28 cellular contexts compared by ENCODE assay signal in genomic region chr10:133295426-133296320, GRCh38. TPM values are rescaled to one million over a fixed set of nuclear protein-coding genes. Genes with fewer than 3 reads are reported as not detected.
"Had no signal": no experiment of that assay in that cellular context is flagged by ENCODE, and none has a peak within 500 bp of the region (broad histone marks: within the 10 kb centered on the region; RNA-seq: fewer than 3 reads in every experiment).

No MANE protein-coding gene starts in this region.

- H3K4me3 ChIP-seq: adrenal gland, breast epithelium, MG63, SJCRH30 had no signal

- H3K27ac Mint-ChIP-seq: activated CD4-positive, alpha-beta memory T cell treated with anti-CD3 and anti-CD28 coated beads for 36 hours; activated CD4-positive, alpha-beta T cell treated with anti-CD3 and anti-CD28 coated beads, Interleukin-2, amount 10 ng/mL, durations not matched to agents 7 days and 5 days; activated naive CD4-positive, alpha-beta T cell treated with anti-CD3 and anti-CD28 coated beads, Interleukin-2, amount 10 ng/mL, durations not matched to agents 7 days and 5 days; activated naive CD8-positive, alpha-beta T cell treated with anti-CD3 and anti-CD28 coated beads, Interleukin-2, amount 10 ng/mL, durations not matched to agents 7 days and 5 days had no signal

- DNase-seq: activated CD4-positive, alpha-beta memory T cell treated with anti-CD3 and anti-CD28 coated beads for 36 hours; activated CD4-positive, alpha-beta T cell treated with anti-CD3 and anti-CD28 coated beads, Interleukin-2, amount 10 ng/mL, durations not matched to agents 7 days and 5 days; activated CD4-positive, CD25-positive, alpha-beta regulatory T cell; activated CD8-positive, alpha-beta memory T cell treated with anti-CD3 and anti-CD28 coated beads for 24 hours; activated gamma-delta T cell; activated naive CD4-positive, alpha-beta T cell treated with anti-CD3 and anti-CD28 coated beads, Interleukin-2, amount 10 ng/mL, durations not matched to agents 7 days and 5 days; activated naive CD8-positive, alpha-beta T cell treated with anti-CD3 and anti-CD28 coated beads, Interleukin-2, amount 10 ng/mL, durations not matched to agents 7 days and 5 days; activated T-cell treated with anti-CD3 and anti-CD28 coated beads, Interleukin-2, amount 50 U/mL, for 4 hours; adrenal gland; anterior cingulate cortex; MG63; MV-4-11; NCI-H1092 treated with DMSO at 0.1 percent for 48 hours; NCI-H1436; NCI-H1694 treated with DMSO at 0.1 percent for 48 hours; NCI-H2029 treated with DMSO at 0.1 percent for 48 hours; NCI-H345; NCI-H510A; NCI-H526 treated with DMSO at 0.1 percent for 48 hours; NCI-H82; RPMI8226; SJCRH30; SK-N-SH; T-helper 1 cell had no signal

- H3K27me3 ChIP-seq: adrenal gland, breast epithelium, MG63, SJCRH30 had no signal

- H3K27me3 Mint-ChIP-seq: activated CD4-positive, alpha-beta memory T cell treated with anti-CD3 and anti-CD28 coated beads for 36 hours; activated CD4-positive, alpha-beta T cell treated with anti-CD3 and anti-CD28 coated beads, Interleukin-2, amount 10 ng/mL, durations not matched to agents 7 days and 5 days; activated naive CD4-positive, alpha-beta T cell treated with anti-CD3 and anti-CD28 coated beads, Interleukin-2, amount 10 ng/mL, durations not matched to agents 7 days and 5 days; activated naive CD8-positive, alpha-beta T cell treated with anti-CD3 and anti-CD28 coated beads, Interleukin-2, amount 10 ng/mL, durations not matched to agents 7 days and 5 days had no signal

- H3K4me1 Mint-ChIP-seq: activated CD4-positive, alpha-beta T cell treated with anti-CD3 and anti-CD28 coated beads, Interleukin-2, amount 10 ng/mL, durations not matched to agents 7 days and 5 days; activated naive CD4-positive, alpha-beta T cell treated with anti-CD3 and anti-CD28 coated beads, Interleukin-2, amount 10 ng/mL, durations not matched to agents 7 days and 5 days; activated naive CD8-positive, alpha-beta T cell treated with anti-CD3 and anti-CD28 coated beads, Interleukin-2, amount 10 ng/mL, durations not matched to agents 7 days and 5 days had no signal

- ATAC-seq: activated T-cell treated with anti-CD3 and anti-CD28 coated beads, Interleukin-2, amount 50 U/mL, for 4 hours; Right ventricle myocardium inferior had no signal

- H3K9me3 Mint-ChIP-seq: activated CD4-positive, alpha-beta memory T cell treated with anti-CD3 and anti-CD28 coated beads for 36 hours; activated CD4-positive, alpha-beta T cell treated with anti-CD3 and anti-CD28 coated beads, Interleukin-2, amount 10 ng/mL, durations not matched to agents 7 days and 5 days; activated naive CD4-positive, alpha-beta T cell treated with anti-CD3 and anti-CD28 coated beads, Interleukin-2, amount 10 ng/mL, durations not matched to agents 7 days and 5 days; activated naive CD8-positive, alpha-beta T cell treated with anti-CD3 and anti-CD28 coated beads, Interleukin-2, amount 10 ng/mL, durations not matched to agents 7 days and 5 days; activated T-cell treated with anti-CD3 and anti-CD28 coated beads, Interleukin-2, amount 50 U/mL, for 4 hours had no signal

- H3K4me3 Mint-ChIP-seq: activated CD4-positive, alpha-beta memory T cell treated with anti-CD3 and anti-CD28 coated beads for 36 hours; activated CD4-positive, alpha-beta T cell treated with anti-CD3 and anti-CD28 coated beads, Interleukin-2, amount 10 ng/mL, durations not matched to agents 7 days and 5 days; activated naive CD4-positive, alpha-beta T cell treated with anti-CD3 and anti-CD28 coated beads, Interleukin-2, amount 10 ng/mL, durations not matched to agents 7 days and 5 days; activated naive CD8-positive, alpha-beta T cell treated with anti-CD3 and anti-CD28 coated beads, Interleukin-2, amount 10 ng/mL, durations not matched to agents 7 days and 5 days; activated T-cell treated with anti-CD3 and anti-CD28 coated beads, Interleukin-2, amount 50 U/mL, for 4 hours had no signal

RNA-seq across cellular contexts. Expression of gene CALY, which starts 41.0 kb away (rescaled TPM):
- total RNA-seq: activated CD4-positive, alpha-beta memory T cell treated with anti-CD3 and anti-CD28 coated beads for 36 hours; activated CD4-positive, alpha-beta T cell treated with anti-CD3 and anti-CD28 coated beads, Interleukin-2, amount 10 ng/mL, durations not matched to agents 7 days and 5 days; activated T-cell treated with anti-CD3 and anti-CD28 coated beads, Interleukin-2, amount 50 U/mL, for 4 hours; OCI-LY7; Right ventricle myocardium inferior; SJCRH30; T-helper 2 cell treated with Interferon-gamma antibody and Interleukin-4, amounts not matched to agents 100 ng/mL and 5 ng/mL, for 36 hours had no signal

RNA-seq across cellular contexts. Expression of gene PRAP1, which starts 51.5 kb away (rescaled TPM):
- total RNA-seq: activated CD4-positive, alpha-beta memory T cell treated with anti-CD3 and anti-CD28 coated beads for 36 hours; activated CD4-positive, alpha-beta T cell treated with anti-CD3 and anti-CD28 coated beads, Interleukin-2, amount 10 ng/mL, durations not matched to agents 7 days and 5 days; activated naive CD8-positive, alpha-beta T cell treated with anti-CD3 and anti-CD28 coated beads, Interleukin-2, amount 10 ng/mL, durations not matched to agents 7 days and 5 days; activated T-cell treated with anti-CD3 and anti-CD28 coated beads, Interleukin-2, amount 50 U/mL, for 4 hours; breast epithelium; OCI-LY7; Right ventricle myocardium inferior; SJCRH30; T-helper 2 cell treated with Interferon-gamma antibody and Interleukin-4, amounts not matched to agents 100 ng/mL and 5 ng/mL, for 36 hours had no signal
